Comparison of ENCODE assay signal across 11 cellular contexts in genomic region chr3:173502983-173503568, GRCh38.
A peak's percentile ranks its signal among the peaks of the same experiment; 100 is the strongest.
DNase-seq lines count a peak whose midpoint lies in the region; ATAC-seq and FAIRE-seq lines count a peak whose summit lies in the region.
"Had no signal": no experiment of that assay in that cellular context is flagged by ENCODE, and none has a peak within 500 bp of the region (broad histone marks: within the 10 kb centered on the region; RNA-seq: fewer than 3 reads in every experiment).

No MANE protein-coding gene starts in this region.

- ATAC-seq in left ventricle myocardium superior, result peak; percentile 71
- no peak for ATAC-seq in activated CD4-positive, CD25-positive, alpha-beta regulatory T cell treated with anti-CD3 and anti-CD28 coated beads, Interleukin-2, amount 50 U/mL, for 24 hours
- ATAC-seq: stimulated activated effector memory CD8-positive, alpha-beta T cell treated with anti-CD3 and anti-CD28 coated beads, Interleukin-12 subunit alpha, Interleukin-12 subunit beta, amount 100 ng/mL, for 72 hours had no signal

- peak; percentile 68 for FAIRE-seq in endometrium (lab: Jason Lieb, UNC)

- DNase-seq in left ventricle myocardium superior (no peak), cardiac septum (ENCODE audit: low spot score) (no peak), NCI-H345 (lab: John Stamatoyannopoulos, UW) (peak; percentile 28), kidney glomerular epithelial cell (lab: John Stamatoyannopoulos, UW) (no peak), HK-2 (ENCODE audit: unreplicated experiment) (no peak), MV-4-11 (lab: John Stamatoyannopoulos, UW) (no peak)
- DNase-seq: GOT3, naive B cell had no signal

- intact Hi-C loops in left ventricle myocardium superior (cut with micrococcal nuclease) (no loop called here), cardiac septum (cut with DNase I) (no loop called here)
